Comparison of ENCODE assay signal across 14 cellular contexts in the genomic region with DNA sequence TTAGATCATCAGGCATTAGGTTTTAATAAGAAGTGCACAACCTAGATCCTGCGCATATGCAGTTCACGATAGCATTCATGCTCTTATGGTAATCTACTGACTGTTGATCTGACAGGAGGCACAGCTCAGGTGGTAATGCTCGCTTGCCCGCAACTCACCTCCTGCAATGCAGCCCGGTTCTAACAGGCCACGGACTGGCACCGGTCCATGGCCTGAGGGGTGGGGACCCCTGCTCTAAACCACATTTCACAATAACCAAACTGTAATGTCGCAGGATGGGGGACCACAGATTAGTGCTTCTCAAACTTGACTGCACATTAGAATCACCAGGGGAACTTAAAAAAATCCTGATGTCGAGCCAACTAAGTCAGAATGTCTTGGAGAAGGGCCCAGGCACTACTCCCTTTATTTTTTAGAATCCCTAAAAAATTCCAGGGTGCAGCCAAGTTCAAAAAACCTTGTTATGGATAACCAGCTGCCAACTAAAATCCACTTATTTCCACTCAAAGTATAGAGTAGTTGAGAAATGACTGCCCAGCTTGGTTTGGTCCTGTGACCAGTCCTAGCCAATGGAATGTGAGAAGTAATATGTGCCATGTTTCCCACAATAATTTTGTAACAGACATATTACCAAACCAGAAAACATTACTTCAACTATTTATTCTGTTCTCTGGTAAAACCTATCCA. TPM values are rescaled to one million over a fixed set of nuclear protein-coding genes. Genes with fewer than 3 reads are reported as not detected.
DNase-seq lines count a peak whose midpoint lies in the region; TF ChIP-seq lines count a peak whose summit lies in the region.
"Had no signal": no experiment of that assay in that cellular context is flagged by ENCODE, and none has a peak within 500 bp of the region (broad histone marks: within the 10 kb centered on the region; RNA-seq: fewer than 3 reads in every experiment).

No MANE protein-coding gene starts in this region.

- peaks cover 26% of the 10 kb centered on the region for H3K4me1 Mint-ChIP-seq in MCF 10A (ENCODE audit: insufficient read depth, unreplicated experiment)
- H3K4me1 Mint-ChIP-seq in CD8-positive, alpha-beta memory T cell = peaks cover 52 to 84% (median 81%) of the 10 kb centered on the region in 3 donors

- POLR2A ChIA-PET in MCF 10A (lab: Yijun Ruan, JAX) = interaction anchor here (0.6 to 2.6 kb wide), 3 partner anchors 15 to 186 kb away, joined by 3 to 11 read pairs (median 3); a partner anchor contains a TSS
- POLR2A ChIA-PET in CD8-positive, alpha-beta memory T cell (lab: Charles Lee) = no interaction called here

- H3K9ac ChIP-seq in adipocyte (ENCODE audit: low read length) = peak overlapping the region; percentile 97

- H3K4me3 ChIP-seq in breast epithelium (peak overlapping the region in 1 of 3 donors; percentile 4), adipocyte (ENCODE audit: low read length) (peak overlapping the region; percentile 97), fibroblast of villous mesenchyme (ENCODE audit: low read depth, low read length) (no peak overlapping the region), testis (no peak overlapping the region)
- no peak overlapping the region for H3K4me3 ChIP-seq in CD8-positive, alpha-beta memory T cell (ENCODE audit: low read length)
- H3K4me3 ChIP-seq: cardiac muscle cell, upper lobe of right lung had no signal

- no peak for TF ChIP-seq CTCF in MCF 10A (IDR thresholded peaks at IDR 0.05; ENCODE audit: unreplicated experiment)
- no peak for TF ChIP-seq CTCF in breast epithelium (IDR thresholded peaks at IDR 0.05)
- TF ChIP-seq CTCF in fibroblast of villous mesenchyme (IDR thresholded peaks at IDR 0.05; ENCODE audit: insufficient read depth, low read depth, low read length) = no peak
- no peak for TF ChIP-seq CTCF in testis (IDR thresholded peaks at IDR 0.05)

- H3K9me3 ChIP-seq in breast epithelium (no peaks in the 10 kb centered on the region), adipocyte (ENCODE audit: control insufficient read depth, low read length) (no peaks in the 10 kb centered on the region), testis (no peaks in the 10 kb centered on the region)
- H3K9me3 ChIP-seq in CD8-positive, alpha-beta memory T cell (ENCODE audit: low read length) = no peaks in the 10 kb centered on the region
- H3K9me3 ChIP-seq: upper lobe of right lung had no signal

- intact Hi-C loops in MCF 10A (cut with micrococcal nuclease) = no loop called here
- intact Hi-C loops in breast epithelium (cut with DNase I; ENCODE audit: low total_unique reads) = loop anchor here (5.0 kb wide), 1 partner anchor 159 kb away; no protein-coding TSS in a partner anchor
- intact Hi-C loops in testis (cut with DNase I; ENCODE audit: low total_unique reads) = no loop called here

- CTCF ChIA-PET in MCF 10A (lab: Yijun Ruan, JAX) = no interaction called here
- CTCF ChIA-PET in CD8-positive, alpha-beta memory T cell (lab: Charles Lee) = no interaction called here

- H3K9me3 Mint-ChIP-seq in MCF 10A (ENCODE audit: unreplicated experiment) = no peaks in the 10 kb centered on the region
- H3K9me3 Mint-ChIP-seq in CD8-positive, alpha-beta memory T cell = no peaks in the 10 kb centered on the region

- TF ChIP-seq POLR2A in breast epithelium (IDR thresholded peaks at IDR 0.05) (no peak), testis (IDR thresholded peaks at IDR 0.05) (no peak)

- H3K4me1 ChIP-seq in breast epithelium = peaks cover 0 to 4% of the 10 kb centered on the region in 2 donors
- H3K4me1 ChIP-seq in adipocyte (ENCODE audit: control insufficient read depth, insufficient read depth, low read length) = peaks cover 38% of the 10 kb centered on the region
- peaks cover 10% of the 10 kb centered on the region for H3K4me1 ChIP-seq in testis
- peaks cover 39% of the 10 kb centered on the region for H3K4me1 ChIP-seq in CD8-positive, alpha-beta memory T cell (ENCODE audit: insufficient read depth, low read length)

- BruUV-seq in MCF 10A (replicated peaks; lab: Mats Ljungman, UMichigan) = no TSS peak

- H3K27ac ChIP-seq in breast epithelium = no peak overlapping the region
- peak overlapping the region in 1 of 2 donors; percentile 4 for H3K27ac ChIP-seq in testis
- H3K27ac ChIP-seq in CD8-positive, alpha-beta memory T cell (ENCODE audit: low read depth, low read length) = no peak overlapping the region
- H3K27ac ChIP-seq: cardiac muscle cell, upper lobe of right lung had no signal

- 68 to 80% methylated on average over 7 to 9 of the region's 9 CpGs for WGBS in testis, 2 donors

- no peaks in the 10 kb centered on the region for H3K27me3 Mint-ChIP-seq in MCF 10A (ENCODE audit: insufficient read depth, unreplicated experiment)
- no peaks in the 10 kb centered on the region for H3K27me3 Mint-ChIP-seq in CD8-positive, alpha-beta memory T cell

- peak overlapping the region; percentile 16 for H3K27ac Mint-ChIP-seq in MCF 10A (ENCODE audit: low read depth, unreplicated experiment)
- no peak overlapping the region for H3K27ac Mint-ChIP-seq in CD8-positive, alpha-beta memory T cell

- no peak overlapping the region for H3K4me3 Mint-ChIP-seq in MCF 10A (ENCODE audit: unreplicated experiment)
- peak overlapping the region in 1 of 7 donors; percentile 41 for H3K4me3 Mint-ChIP-seq in CD8-positive, alpha-beta memory T cell

- DNase-seq in MCF 10A (ENCODE audit: unreplicated experiment) (no peak), breast epithelium (ENCODE audit: low spot score in 2 of 2) (no peak), adipocyte (ENCODE audit: low read depth) (peak; percentile 75), fibroblast of villous mesenchyme (ENCODE audit: low read depth) (peak; percentile 23), stromal cell of bone marrow (ENCODE audit: low read depth) (peak; percentile 78), GDM1 (lab: John Stamatoyannopoulos, UW) (no peak), testis (no peak)
- no peak for DNase-seq in CD8-positive, alpha-beta memory T cell
- DNase-seq: activated gamma-delta T cell; hippocampal formation; NCI-H1436; stimulated activated CD4-positive, alpha-beta T cell treated with anti-CD3 and anti-CD28 coated beads, Interleukin-2, amount 100 ng/mL, for 48 hours; upper lobe of right lung had no signal

- H3K36me3 ChIP-seq in breast epithelium = no peaks in the 10 kb centered on the region
- no peaks in the 10 kb centered on the region for H3K36me3 ChIP-seq in adipocyte (ENCODE audit: control insufficient read depth, insufficient read depth, low read length, severe bottlenecking)
- no peaks in the 10 kb centered on the region for H3K36me3 ChIP-seq in testis (ENCODE audit: low read depth, missing control alignments)
- H3K36me3 ChIP-seq in CD8-positive, alpha-beta memory T cell (ENCODE audit: insufficient read depth, low read length) = no peaks in the 10 kb centered on the region
- H3K36me3 ChIP-seq: cardiac muscle cell, upper lobe of right lung had no signal

- H3K36me3 Mint-ChIP-seq in MCF 10A (ENCODE audit: insufficient read depth, unreplicated experiment) = no peaks in the 10 kb centered on the region
- H3K36me3 Mint-ChIP-seq in CD8-positive, alpha-beta memory T cell = peaks cover 0 to 17% (median 3%) of the 10 kb centered on the region in 3 donors

- no peaks in the 10 kb centered on the region for H3K27me3 ChIP-seq in breast epithelium
- no peaks in the 10 kb centered on the region for H3K27me3 ChIP-seq in adipocyte (replicated peaks; ENCODE audit: control insufficient read depth, insufficient read depth, low read length)
- H3K27me3 ChIP-seq in testis = no peaks in the 10 kb centered on the region
- H3K27me3 ChIP-seq in CD8-positive, alpha-beta memory T cell (ENCODE audit: insufficient read depth, low read length, poor library complexity, severe bottlenecking) = no peaks in the 10 kb centered on the region
- H3K27me3 ChIP-seq: cardiac muscle cell, upper lobe of right lung had no signal

RNA-seq across cellular contexts. Expression of a gene that starts 3.1 kb away (rescaled TPM):
- total RNA-seq in MCF 10A (2022) (13.2 and 16.1 TPM in 2 replicates), breast epithelium (10 to 100 TPM; 30.6 to 78.9 (median 62.3) TPM), fibroblast of villous mesenchyme (20.0 and 21.2 TPM in 2 replicates), testis (10 to 100 TPM; 53.8 to 55.7 TPM)
- 13.6 TPM for polyA plus RNA-seq in testis (ENCODE audit: insufficient read depth, low read depth, low replicate concordance)
- total RNA-seq in CD8-positive, alpha-beta memory T cell = 10 to 100 TPM; 13.4 to 15.0 TPM
- polyA plus RNA-seq in CD8-positive, alpha-beta memory T cell = 8.1 TPM

Comparison
In these comparisons a context has a peak if more than half of its experiments do, and no peak if none do; other contexts are left out.
1. DNase-seq: peak in adipocyte (single experiment), fibroblast of villous mesenchyme (single experiment) and stromal cell of bone marrow (single experiment); none in MCF 10A (single experiment), breast epithelium (0 of 2), GDM1 (single experiment), testis (single experiment) and CD8-positive, alpha-beta memory T cell (0 of 5).